ENCODE assay signal across 1 cellular context in genomic region chrX:72351606-72352338, GRCh38.
TF ChIP-seq lines count a peak whose summit lies in the region.

No MANE protein-coding gene starts in this region.

TF ChIP-seq in WTC11, 78 proteins besides CTCF, POLR2A, EP300 and RAD21 (continued from another document):
- TF ChIP-seq AR (CRISPR knock-in tag; IDR thresholded peaks at IDR 0.05) (no peak), E2F5 (CRISPR knock-in tag; IDR thresholded peaks at IDR 0.05) (no peak), SMAD4 (CRISPR knock-in tag; IDR thresholded peaks at IDR 0.05) (no peak)
- TF ChIP-seq, protein P1, sequence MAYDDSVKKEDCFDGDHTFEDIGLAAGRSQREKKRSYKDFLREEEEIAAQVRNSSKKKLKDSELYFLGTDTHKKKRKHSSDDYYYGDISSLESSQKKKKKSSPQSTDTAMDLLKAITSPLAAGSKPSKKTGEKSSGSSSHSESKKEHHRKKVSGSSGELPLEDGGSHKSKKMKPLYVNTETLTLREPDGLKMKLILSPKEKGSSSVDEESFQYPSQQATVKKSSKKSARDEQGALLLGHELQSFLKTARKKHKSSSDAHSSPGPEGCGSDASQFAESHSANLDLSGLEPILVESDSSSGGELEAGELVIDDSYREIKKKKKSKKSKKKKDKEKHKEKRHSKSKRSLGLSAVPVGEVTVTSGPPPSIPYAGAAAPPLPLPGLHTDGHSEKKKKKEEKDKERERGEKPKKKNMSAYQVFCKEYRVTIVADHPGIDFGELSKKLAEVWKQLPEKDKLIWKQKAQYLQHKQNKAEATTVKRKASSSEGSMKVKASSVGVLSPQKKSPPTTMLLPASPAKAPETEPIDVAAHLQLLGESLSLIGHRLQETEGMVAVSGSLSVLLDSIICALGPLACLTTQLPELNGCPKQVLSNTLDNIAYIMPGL (CRISPR knock-in tag; IDR thresholded peaks at IDR 0.05) = no peak
TF ChIP-seq in WTC11: peak in this region for 0.
